35 cellular contexts compared by ENCODE assay signal in the genomic region with DNA sequence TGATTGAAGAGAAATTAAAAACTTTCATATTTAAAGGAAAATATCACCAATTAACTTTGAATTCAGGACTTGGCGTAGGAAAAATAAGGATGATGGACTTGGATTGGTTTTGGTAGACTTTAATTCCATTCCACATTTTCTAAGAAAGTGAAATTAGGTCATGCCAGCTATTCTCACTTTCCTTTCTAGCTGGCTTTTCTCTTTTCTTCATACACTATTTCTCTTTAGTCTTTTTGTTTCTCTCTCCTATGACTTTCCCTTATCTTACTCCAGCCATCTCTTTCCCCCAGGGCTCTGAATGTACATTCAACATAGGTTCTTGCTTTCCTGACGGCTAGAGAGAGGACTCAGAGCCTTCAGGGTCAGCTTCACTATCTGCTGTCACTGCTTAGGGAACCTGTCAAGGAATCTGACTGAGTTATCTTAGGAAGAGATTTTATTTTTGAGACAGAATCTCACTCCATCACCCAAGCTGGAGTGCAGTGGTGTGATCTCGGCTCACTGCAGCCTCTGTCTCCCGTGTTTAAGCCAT.
"Had no signal": no experiment of that assay in that cellular context is flagged by ENCODE, and none has a peak within 500 bp of the region (broad histone marks: within the 10 kb centered on the region; RNA-seq: fewer than 3 reads in every experiment).

No MANE protein-coding gene starts in this region.

- H3K36me3 ChIP-seq: adrenal gland, esophagus squamous epithelium, gastroesophageal sphincter, WERI-Rb-1 had no signal

- H3K27me3 ChIP-seq: adrenal gland, body of pancreas, esophagus squamous epithelium, gastroesophageal sphincter had no signal

- H3K27me3 Mint-ChIP-seq: activated CD4-positive, alpha-beta memory T cell treated with anti-CD3 and anti-CD28 coated beads for 36 hours; activated CD4-positive, alpha-beta T cell treated with anti-CD3 and anti-CD28 coated beads for 36 hours; activated CD4-positive, alpha-beta T cell treated with anti-CD3 and anti-CD28 coated beads, Interleukin-2, amount 10 ng/mL, durations not matched to agents 24 days and 14 days; activated CD8-positive, alpha-beta memory T cell treated with anti-CD3 and anti-CD28 coated beads, Interleukin-2, amount 10 ng/mL, durations not matched to agents 7 days and 5 days; activated naive CD4-positive, alpha-beta T cell treated with anti-CD3 and anti-CD28 coated beads, Interleukin-2, amount 50 U/mL, for 24 hours; activated naive CD8-positive, alpha-beta T cell treated with anti-CD3 and anti-CD28 coated beads for 36 hours; activated naive CD8-positive, alpha-beta T cell treated with anti-CD3 and anti-CD28 coated beads, Interleukin-2, amount 50 U/mL, for 24 hours; effector memory CD8-positive, alpha-beta T cell; T-helper 17 cell had no signal

- H3K4me1 ChIP-seq: adrenal gland, esophagus squamous epithelium, gastroesophageal sphincter had no signal

- H3K4me1 Mint-ChIP-seq: activated CD4-positive, alpha-beta T cell treated with anti-CD3 and anti-CD28 coated beads, Interleukin-2, amount 10 ng/mL, durations not matched to agents 24 days and 14 days; activated CD8-positive, alpha-beta memory T cell treated with anti-CD3 and anti-CD28 coated beads, Interleukin-2, amount 10 ng/mL, durations not matched to agents 7 days and 5 days; activated naive CD8-positive, alpha-beta T cell treated with anti-CD3 and anti-CD28 coated beads, Interleukin-2, amount 50 U/mL, for 24 hours had no signal

- H3K4me3 Mint-ChIP-seq: activated CD4-positive, alpha-beta memory T cell treated with anti-CD3 and anti-CD28 coated beads for 36 hours; activated CD4-positive, alpha-beta T cell treated with anti-CD3 and anti-CD28 coated beads for 36 hours; activated CD4-positive, alpha-beta T cell treated with anti-CD3 and anti-CD28 coated beads, Interleukin-2, amount 10 ng/mL, durations not matched to agents 24 days and 14 days; activated CD8-positive, alpha-beta memory T cell treated with anti-CD3 and anti-CD28 coated beads, Interleukin-2, amount 10 ng/mL, durations not matched to agents 7 days and 5 days; activated CD8-positive, alpha-beta T cell treated with anti-CD3 and anti-CD28 coated beads, Interleukin-2, amount 10 ng/mL, durations not matched to agents 7 days and 5 days; activated naive CD4-positive, alpha-beta T cell treated with anti-CD3 and anti-CD28 coated beads for 36 hours; activated naive CD4-positive, alpha-beta T cell treated with anti-CD3 and anti-CD28 coated beads, Interleukin-2, amount 50 U/mL, for 24 hours; activated naive CD8-positive, alpha-beta T cell treated with anti-CD3 and anti-CD28 coated beads for 36 hours; activated naive CD8-positive, alpha-beta T cell treated with anti-CD3 and anti-CD28 coated beads, Interleukin-2, amount 50 U/mL, for 24 hours; activated T-helper 1 cell treated with anti-CD3 and anti-CD28 coated beads, Interleukin-12 subunit alpha, Interleukin-12 subunit beta, Interleukin-2, Interleukin-4 antibody, amounts not matched to agents 30 ng/mL and 10 ng/mL and 1 ng/mL, durations not matched to agents 14 hours and 24 hours and 36 hours; effector memory CD8-positive, alpha-beta T cell; T-helper 17 cell; T-helper 2 cell treated with Interferon-gamma antibody and Interleukin-4, amounts not matched to agents 5 μg/mL and 100 μg/mL, for 36 hours had no signal

- ATAC-seq: activated CD4-positive, alpha-beta T cell treated with anti-CD3 and anti-CD28 coated beads for 36 hours; activated CD8-positive, alpha-beta memory T cell treated with anti-CD3 and anti-CD28 coated beads, Interleukin-2, amount 10 ng/mL, durations not matched to agents 7 days and 5 days; activated CD8-positive, alpha-beta T cell treated with anti-CD3 and anti-CD28 coated beads, Interleukin-2, amount 10 ng/mL, durations not matched to agents 7 days and 5 days; activated naive CD8-positive, alpha-beta T cell treated with anti-CD3 and anti-CD28 coated beads, Interleukin-2, amount 50 U/mL, for 24 hours; body of pancreas; effector memory CD8-positive, alpha-beta T cell; gastroesophageal sphincter; T-helper 17 cell had no signal

- H3K36me3 Mint-ChIP-seq: activated CD4-positive, alpha-beta memory T cell treated with anti-CD3 and anti-CD28 coated beads for 36 hours; activated CD8-positive, alpha-beta memory T cell treated with anti-CD3 and anti-CD28 coated beads, Interleukin-2, amount 10 ng/mL, durations not matched to agents 7 days and 5 days; activated naive CD8-positive, alpha-beta T cell treated with anti-CD3 and anti-CD28 coated beads for 36 hours had no signal

- H3K9me3 ChIP-seq: adrenal gland, body of pancreas, esophagus squamous epithelium, gastroesophageal sphincter had no signal

- H3K27ac ChIP-seq: adrenal gland, body of pancreas, epithelial cell of prostate, esophagus squamous epithelium, gastroesophageal sphincter, WERI-Rb-1 had no signal

- H3K9me3 Mint-ChIP-seq: activated CD4-positive, alpha-beta memory T cell treated with anti-CD3 and anti-CD28 coated beads for 36 hours; activated CD4-positive, alpha-beta T cell treated with anti-CD3 and anti-CD28 coated beads, Interleukin-2, amount 10 ng/mL, durations not matched to agents 24 days and 14 days; activated naive CD4-positive, alpha-beta T cell treated with anti-CD3 and anti-CD28 coated beads for 36 hours; activated naive CD4-positive, alpha-beta T cell treated with anti-CD3 and anti-CD28 coated beads, Interleukin-2, amount 50 U/mL, for 24 hours; activated naive CD8-positive, alpha-beta T cell treated with anti-CD3 and anti-CD28 coated beads for 36 hours; activated naive CD8-positive, alpha-beta T cell treated with anti-CD3 and anti-CD28 coated beads, Interleukin-2, amount 50 U/mL, for 24 hours; activated T-helper 1 cell treated with anti-CD3 and anti-CD28 coated beads, Interleukin-12 subunit alpha, Interleukin-12 subunit beta, Interleukin-2, Interleukin-4 antibody, amounts not matched to agents 30 ng/mL and 10 ng/mL and 1 ng/mL, durations not matched to agents 14 hours and 24 hours and 36 hours; activated T-helper 2 cell treated with anti-CD3 and anti-CD28 coated beads, Interferon-gamma antibody, Interleukin-2, Interleukin-4, amounts not matched to agents 10 μg/mL and 5 μg/mL and 100 μg/mL, durations not matched to agents 14 hours and 24 hours and 36 hours; effector memory CD8-positive, alpha-beta T cell; T-helper 2 cell treated with Interferon-gamma antibody and Interleukin-4, amounts not matched to agents 5 μg/mL and 100 μg/mL, for 36 hours had no signal

- DNase-seq: activated CD4-positive, alpha-beta memory T cell treated with anti-CD3 and anti-CD28 coated beads for 36 hours; activated CD4-positive, alpha-beta T cell treated with anti-CD3 and anti-CD28 coated beads for 36 hours; activated CD4-positive, alpha-beta T cell treated with anti-CD3 and anti-CD28 coated beads, Interleukin-2, amount 10 ng/mL, durations not matched to agents 24 days and 14 days; activated CD4-positive, CD25-positive, alpha-beta regulatory T cell; activated CD4-positive, CD25-positive, alpha-beta regulatory T cell treated with anti-CD3 and anti-CD28 coated beads, Interleukin-2, amount 50 U/mL, for 72 hours; activated CD8-positive, alpha-beta memory T cell treated with anti-CD3 and anti-CD28 coated beads, Interleukin-2, amount 10 ng/mL, durations not matched to agents 7 days and 5 days; activated CD8-positive, alpha-beta memory T cell treated with anti-CD3 and anti-CD28 coated beads, Interleukin-2, amount 50 U/mL, for 4 hours; activated CD8-positive, alpha-beta T cell treated with anti-CD3 and anti-CD28 coated beads, Interleukin-2, amount 10 ng/mL, durations not matched to agents 7 days and 5 days; activated effector memory CD4-positive, alpha-beta T cell treated with anti-CD3 and anti-CD28 coated beads, Interleukin-2, amount 50 U/mL, for 16 hours; activated naive CD4-positive, alpha-beta T cell treated with anti-CD3 and anti-CD28 coated beads for 36 hours; activated naive CD8-positive, alpha-beta T cell treated with anti-CD3 and anti-CD28 coated beads for 36 hours; activated naive CD8-positive, alpha-beta T cell treated with anti-CD3 and anti-CD28 coated beads, Interleukin-2, amount 50 U/mL, for 24 hours; activated T-cell treated with anti-CD3 and anti-CD28 coated beads, Interleukin-2, amount 50 U/mL, for 1 hour; activated T-cell treated with anti-CD3 and anti-CD28 coated beads, Interleukin-2, amount 50 U/mL, for 48 hours; adrenal gland; amygdala; aorta; body of pancreas; caudate nucleus; cortex of kidney; dermis blood vessel endothelial cell; effector CD4-positive, alpha-beta T cell; effector memory CD8-positive, alpha-beta T cell; esophagus squamous epithelium; foreskin melanocyte; T-helper 1 cell; T-helper 17 cell; T1000; WERI-Rb-1 had no signal

- H3K4me3 ChIP-seq: adrenal gland, body of pancreas, esophagus squamous epithelium, gastroesophageal sphincter had no signal

- H3K27ac Mint-ChIP-seq: activated CD4-positive, alpha-beta memory T cell treated with anti-CD3 and anti-CD28 coated beads for 36 hours; activated CD4-positive, alpha-beta T cell treated with anti-CD3 and anti-CD28 coated beads for 36 hours; activated CD4-positive, alpha-beta T cell treated with anti-CD3 and anti-CD28 coated beads, Interleukin-2, amount 10 ng/mL, durations not matched to agents 24 days and 14 days; activated CD8-positive, alpha-beta memory T cell treated with anti-CD3 and anti-CD28 coated beads, Interleukin-2, amount 10 ng/mL, durations not matched to agents 7 days and 5 days; activated CD8-positive, alpha-beta T cell treated with anti-CD3 and anti-CD28 coated beads, Interleukin-2, amount 10 ng/mL, durations not matched to agents 7 days and 5 days; activated naive CD4-positive, alpha-beta T cell treated with anti-CD3 and anti-CD28 coated beads for 36 hours; activated naive CD4-positive, alpha-beta T cell treated with anti-CD3 and anti-CD28 coated beads, Interleukin-2, amount 50 U/mL, for 24 hours; activated naive CD8-positive, alpha-beta T cell treated with anti-CD3 and anti-CD28 coated beads for 36 hours; activated naive CD8-positive, alpha-beta T cell treated with anti-CD3 and anti-CD28 coated beads, Interleukin-2, amount 50 U/mL, for 24 hours; activated T-helper 1 cell treated with anti-CD3 and anti-CD28 coated beads, Interleukin-12 subunit alpha, Interleukin-12 subunit beta, Interleukin-2, Interleukin-4 antibody, amounts not matched to agents 30 ng/mL and 10 ng/mL and 1 ng/mL, durations not matched to agents 14 hours and 24 hours and 36 hours; activated T-helper 2 cell treated with anti-CD3 and anti-CD28 coated beads, Interferon-gamma antibody, Interleukin-2, Interleukin-4, amounts not matched to agents 10 μg/mL and 5 μg/mL and 100 μg/mL, durations not matched to agents 14 hours and 24 hours and 36 hours; effector memory CD8-positive, alpha-beta T cell; T-helper 17 cell; T-helper 2 cell treated with Interferon-gamma antibody and Interleukin-4, amounts not matched to agents 5 μg/mL and 100 μg/mL, for 36 hours had no signal
